In the genomic region with DNA sequence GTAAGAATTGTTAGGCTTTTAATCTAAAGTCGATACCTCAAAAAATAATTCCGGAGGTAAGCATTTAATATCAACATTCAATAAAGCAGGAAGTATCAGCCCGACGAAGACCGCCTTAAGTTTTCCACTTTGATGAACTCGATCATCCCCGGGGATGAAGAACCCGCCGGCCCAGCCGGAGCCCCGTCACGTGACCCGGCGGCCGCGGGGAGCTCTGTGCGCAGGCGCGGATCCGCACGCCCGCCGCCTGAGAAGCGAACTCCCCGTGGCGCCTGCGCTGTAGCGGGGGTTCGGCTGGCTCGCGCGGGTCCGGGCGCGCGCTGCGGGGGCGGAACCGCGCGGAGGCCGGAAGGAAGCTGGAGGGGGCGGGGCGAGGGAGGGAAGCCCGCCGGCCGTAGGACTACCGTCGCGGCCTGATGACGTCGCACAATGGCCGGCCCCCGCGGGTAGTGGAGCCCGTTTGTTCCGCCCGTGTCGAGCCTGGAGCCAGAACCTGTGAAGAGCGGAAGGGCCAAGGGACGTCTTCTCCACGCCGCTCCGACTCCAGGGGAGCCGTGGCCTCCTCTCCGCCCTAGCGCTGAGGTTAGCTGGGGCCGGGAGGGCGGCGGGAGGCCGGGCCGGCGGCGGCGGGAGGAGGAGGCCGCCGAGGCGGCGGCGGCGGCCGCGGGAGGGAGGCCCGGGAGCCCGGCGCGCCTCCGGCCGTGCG, we compare ENCODE assay signal across 8 cellular contexts. TPM values are rescaled to one million over a fixed set of nuclear protein-coding genes. Genes with fewer than 3 reads are reported as not detected.
DNase-seq lines count a peak whose midpoint lies in the region; ATAC-seq and TF ChIP-seq lines count a peak whose summit lies in the region.

Gene ZC3H18 (plus strand): TSS at position 419 of the 706 bp plus-strand sequence. CDS start 6,721 bp downstream, outside the sequence.

- H3K36me3 ChIP-seq in mucosa of descending colon (ENCODE audit: low read depth): peaks cover 3% of the 10 kb centered on the region

- DNase-seq in D341Med (ENCODE audit: low spot score): peak; percentile 100
- DNase-seq in OCI-M2 (lab: John Stamatoyannopoulos, UW; ENCODE audit: unreplicated experiment): peak; percentile 48
- DNase-seq in activated T-cell treated with anti-CD3 and anti-CD28 coated beads for 4 hours: peak; percentile 97
- peak; percentile 69 for DNase-seq in epithelial cell of prostate (ENCODE audit: low read depth, low spot score)
- DNase-seq in mucosa of descending colon: peak; percentile 97 to 98 (median 98)
- DNase-seq in stimulated activated CD8-positive, alpha-beta memory T cell treated with anti-CD3 and anti-CD28 coated beads, Interleukin-4, amount 100 ng/mL, for 1 hour (ENCODE audit: low read depth in 2 of 2, low spot score in 1 of 2): peak; percentile 94 to 95

- peak; percentile 53 for TF ChIP-seq EP300 in Ishikawa (IDR thresholded peaks at IDR 0.05; ENCODE audit: borderline replicate concordance)

- peaks cover 18% of the 10 kb centered on the region for H3K4me1 ChIP-seq in mucosa of descending colon (ENCODE audit: low read depth)

- ATAC-seq in GM21529 (IDR thresholded peaks at IDR 0.05; ENCODE audit: unreplicated experiment): peak; percentile 67
- ATAC-seq in mucosa of descending colon: peak; percentile 99

- H3K9me3 ChIP-seq in mucosa of descending colon: no peaks in the 10 kb centered on the region

- intact Hi-C loops in mucosa of descending colon (cut with DNase I, micrococcal nuclease): loop anchor here in 1 of 2 donors (10.0 kb wide), 1 partner anchor 125 kb away; no protein-coding TSS in a partner anchor

- H3K4me3 ChIP-seq in mucosa of descending colon: peak within 1 kb of the TSS; percentile 71

- no peak for TF ChIP-seq RAD21 in Ishikawa (IDR thresholded peaks at IDR 0.05; ENCODE audit: low read depth)

- TF ChIP-seq CTCF in mucosa of descending colon (IDR thresholded peaks at IDR 0.05): no peak

- peak within 1 kb of the TSS; percentile 71 for H3K27ac ChIP-seq in epithelial cell of prostate

TF ChIP-seq in Ishikawa, 13 proteins besides CTCF, POLR2A, EP300 and RAD21:
- TF ChIP-seq EGR1 (IDR thresholded peaks at IDR 0.05): peak; percentile 98
- no peak for TF ChIP-seq FOXM1 (IDR thresholded peaks at IDR 0.05; ENCODE audit: borderline replicate concordance, low read depth)
- TF ChIP-seq YY1 (IDR thresholded peaks at IDR 0.05; ENCODE audit: low read depth): peak; percentile 95
- TF ChIP-seq USF1 (IDR thresholded peaks at IDR 0.05): peak; percentile 97
- peak; percentile 80 for TF ChIP-seq TAF1 (IDR thresholded peaks at IDR 0.05; ENCODE audit: low read depth)
- TF ChIP-seq, protein P1, sequence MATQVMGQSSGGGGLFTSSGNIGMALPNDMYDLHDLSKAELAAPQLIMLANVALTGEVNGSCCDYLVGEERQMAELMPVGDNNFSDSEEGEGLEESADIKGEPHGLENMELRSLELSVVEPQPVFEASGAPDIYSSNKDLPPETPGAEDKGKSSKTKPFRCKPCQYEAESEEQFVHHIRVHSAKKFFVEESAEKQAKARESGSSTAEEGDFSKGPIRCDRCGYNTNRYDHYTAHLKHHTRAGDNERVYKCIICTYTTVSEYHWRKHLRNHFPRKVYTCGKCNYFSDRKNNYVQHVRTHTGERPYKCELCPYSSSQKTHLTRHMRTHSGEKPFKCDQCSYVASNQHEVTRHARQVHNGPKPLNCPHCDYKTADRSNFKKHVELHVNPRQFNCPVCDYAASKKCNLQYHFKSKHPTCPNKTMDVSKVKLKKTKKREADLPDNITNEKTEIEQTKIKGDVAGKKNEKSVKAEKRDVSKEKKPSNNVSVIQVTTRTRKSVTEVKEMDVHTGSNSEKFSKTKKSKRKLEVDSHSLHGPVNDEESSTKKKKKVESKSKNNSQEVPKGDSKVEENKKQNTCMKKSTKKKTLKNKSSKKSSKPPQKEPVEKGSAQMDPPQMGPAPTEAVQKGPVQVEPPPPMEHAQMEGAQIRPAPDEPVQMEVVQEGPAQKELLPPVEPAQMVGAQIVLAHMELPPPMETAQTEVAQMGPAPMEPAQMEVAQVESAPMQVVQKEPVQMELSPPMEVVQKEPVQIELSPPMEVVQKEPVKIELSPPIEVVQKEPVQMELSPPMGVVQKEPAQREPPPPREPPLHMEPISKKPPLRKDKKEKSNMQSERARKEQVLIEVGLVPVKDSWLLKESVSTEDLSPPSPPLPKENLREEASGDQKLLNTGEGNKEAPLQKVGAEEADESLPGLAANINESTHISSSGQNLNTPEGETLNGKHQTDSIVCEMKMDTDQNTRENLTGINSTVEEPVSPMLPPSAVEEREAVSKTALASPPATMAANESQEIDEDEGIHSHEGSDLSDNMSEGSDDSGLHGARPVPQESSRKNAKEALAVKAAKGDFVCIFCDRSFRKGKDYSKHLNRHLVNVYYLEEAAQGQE (IDR thresholded peaks at IDR 0.05; ENCODE audit: low read depth): no peak
- TF ChIP-seq CREB1 (IDR thresholded peaks at IDR 0.05; ENCODE audit: low read depth): peak; percentile 92
- TF ChIP-seq CEBPB (IDR thresholded peaks at IDR 0.05): no peak
- no peak for TF ChIP-seq TEAD4 (IDR thresholded peaks at IDR 0.05)
- no peak for TF ChIP-seq ZBTB7A (IDR thresholded peaks at IDR 0.05; ENCODE audit: low read depth)
- no peak for TF ChIP-seq NFIC (IDR thresholded peaks at IDR 0.05)
- no peak for TF ChIP-seq TCF12 (IDR thresholded peaks at IDR 0.05; ENCODE audit: low read depth)
- peak; percentile 63 for TF ChIP-seq MAX (IDR thresholded peaks at IDR 0.05)

RNA-seq across cellular contexts. Expression of gene ZC3H18, which starts in this region (rescaled TPM):
- 10 to 100 TPM; 37.4 to 54.8 (median 48.1) TPM for total RNA-seq in mucosa of descending colon

Comparison
In these comparisons a context has a peak if more than half of its experiments do, and no peak if none do; other contexts are left out.
1. Peak in every context shown above with its lines: DNase-seq, ATAC-seq, H3K4me3 ChIP-seq and H3K27ac ChIP-seq.
2. DNase-seq: peak in every context shown above with its lines; median percentile 100 in D341Med; 98 in mucosa of descending colon; 97 in activated T-cell treated with anti-CD3 and anti-CD28 coated beads for 4 hours; 94 in stimulated activated CD8-positive, alpha-beta memory T cell treated with anti-CD3 and anti-CD28 coated beads, Interleukin-4, amount 100 ng/mL, for 1 hour; 69 in epithelial cell of prostate; 48 in OCI-M2.